ENCODE assay signal across 18 cellular contexts in genomic region chr15:91555307-91555706, GRCh38.
DNase-seq lines count a peak whose midpoint lies in the region; ATAC-seq, FAIRE-seq and TF ChIP-seq lines count a peak whose summit lies in the region.
"Had no signal": no experiment of that assay in that cellular context is flagged by ENCODE, and none has a peak within 500 bp of the region (broad histone marks: within the 10 kb centered on the region; RNA-seq: fewer than 3 reads in every experiment).

No MANE protein-coding gene starts in this region.

- no TSS peak for BruUV-seq in HepG2 (replicated peaks; lab: Mats Ljungman, UMichigan)
- BruUV-seq in K562 (replicated peaks; lab: Mats Ljungman, UMichigan) = no TSS peak

- H3K4me1 ChIP-seq in HepG2 (ENCODE audit: insufficient read depth, low read length) = peaks cover 6% of the 10 kb centered on the region
- H3K4me1 ChIP-seq in right lobe of liver = no peaks in the 10 kb centered on the region
- H3K4me1 ChIP-seq in K562 (replicated peaks in 1 of 2; ENCODE audit: control insufficient read depth in 2 of 2, insufficient read depth in 2 of 2, low read length in 2 of 2) = no peaks in the 10 kb centered on the region
- H3K4me1 ChIP-seq in esophagus muscularis mucosa = no peaks in the 10 kb centered on the region
- no peaks in the 10 kb centered on the region for H3K4me1 ChIP-seq in stomach
- H3K4me1 ChIP-seq: HAP-1 had no signal

- H3K27me3 ChIP-seq in HepG2 (ENCODE audit: control insufficient read depth in 1 of 2, insufficient read depth in 2 of 2, low read length in 2 of 2) (no peaks in the 10 kb centered on the region; a peak in 1 of 5 replicates), right lobe of liver (no peaks in the 10 kb centered on the region), K562 (ENCODE audit: control insufficient read depth in 2 of 2, insufficient read depth in 2 of 2, low read length in 2 of 2) (peaks cover 21 to 35% of the 10 kb centered on the region in 2 experiments), esophagus muscularis mucosa (no peaks in the 10 kb centered on the region), stomach (no peaks in the 10 kb centered on the region)

- H3K36me3 ChIP-seq in HepG2 (replicated peaks in 1 of 2; ENCODE audit: control insufficient read depth in 1 of 2, insufficient read depth in 2 of 2, low read length in 2 of 2) (no peaks in the 10 kb centered on the region), right lobe of liver (no peaks in the 10 kb centered on the region), K562 (ENCODE audit: control insufficient read depth, insufficient read depth, low read length) (no peaks in the 10 kb centered on the region), esophagus muscularis mucosa (no peaks in the 10 kb centered on the region), stomach (no peaks in the 10 kb centered on the region)
- H3K36me3 ChIP-seq: HAP-1 had no signal

- H3K9ac ChIP-seq in HepG2 (ENCODE audit: insufficient read depth, low read depth, low read length) = no peak overlapping the region
- H3K9ac ChIP-seq in K562 (ENCODE audit: insufficient read depth in 1 of 2, low read depth in 2 of 2, low read length in 2 of 2) = no peak overlapping the region

- H3K79me2 ChIP-seq in HepG2 (ENCODE audit: insufficient read depth, low read length) = no peaks in the 10 kb centered on the region
- no peaks in the 10 kb centered on the region for H3K79me2 ChIP-seq in K562 (ENCODE audit: control insufficient read depth, insufficient read depth, low read length)

- POLR2A ChIA-PET in HepG2 (lab: Yijun Ruan, JAX) = no interaction called here
- POLR2A ChIA-PET in K562 (lab: Yijun Ruan, JAX) = no interaction called here

- in situ Hi-C loops in HepG2 (cut with HindIII; ENCODE audit: extremely low pct_ligation_motif_present, low pct_unique_long_range_greater_than_20kb) (no loop called here), K562 (cut with MboI) (no loop called here)

- TF ChIP-seq RAD21 in HepG2 (CRISPR knock-in tag; IDR thresholded peaks at IDR 0.05) = no peak
- no peak for TF ChIP-seq RAD21 in K562 (CRISPR knock-in tag; conservative IDR thresholded peaks at IDR 0.05 in 1 of 2, IDR thresholded peaks at IDR 0.05 in 1 of 2)

- H3K4me3 ChIP-seq in HepG2 (replicated peaks in 1 of 3; ENCODE audit: insufficient read depth in 1 of 3, low read depth in 2 of 3, low read length in 3 of 3) = no peak overlapping the region
- no peak overlapping the region for H3K4me3 ChIP-seq in right lobe of liver
- H3K4me3 ChIP-seq in K562 = no peak overlapping the region
- no peak overlapping the region for H3K4me3 ChIP-seq in esophagus muscularis mucosa
- H3K4me3 ChIP-seq in stomach = no peak overlapping the region
- H3K4me3 ChIP-seq: HAP-1, PC-9, SK-N-MC had no signal

- WGBS in HepG2 (ENCODE audit: low lambda C conversion rate) = 40% methylated on average over 4 of the region's 4 CpGs
- 80% methylated on average over 4 of the region's 4 CpGs for WGBS in right lobe of liver (ENCODE audit: insufficient coverage, low coverage, low lambda C conversion rate, missing lambda C conversion rate)
- 6% methylated on average over 4 of the region's 4 CpGs for WGBS in K562 (ENCODE audit: insufficient coverage, low coverage, missing lambda C conversion rate)
- WGBS in esophagus muscularis mucosa = 97% methylated on average over 4 of the region's 4 CpGs
- 77 to 98% (median 95%) methylated on average over 4 of the region's 4 CpGs for WGBS in stomach, 5 donors

- TF ChIP-seq EP300 in HepG2 (IDR thresholded peaks at IDR 0.05; ENCODE audit: low read depth in 2 of 2, low read length in 2 of 2) = no peak
- no peak for TF ChIP-seq EP300 in HepG2 (CRISPR knock-in tag; IDR thresholded peaks at IDR 0.05; ENCODE audit: borderline replicate concordance)
- TF ChIP-seq EP300 in K562 (IDR thresholded peaks at IDR 0.05; ENCODE audit: low read length) = no peak
- TF ChIP-seq EP300 in esophagus muscularis mucosa (IDR thresholded peaks at IDR 0.05) = no peak
- TF ChIP-seq EP300 in stomach (IDR thresholded peaks at IDR 0.05) = no peak

- ATAC-seq in HepG2 = no peak
- ATAC-seq in right lobe of liver = no peak
- ATAC-seq in K562 = no peak
- ATAC-seq in GM21360 (IDR thresholded peaks at IDR 0.05; ENCODE audit: unreplicated experiment) = no peak

- no peak overlapping the region for H3K4me2 ChIP-seq in HepG2 (ENCODE audit: low read depth, low read length)
- no peak overlapping the region for H3K4me2 ChIP-seq in K562 (ENCODE audit: insufficient read depth, low read length)
- H3K4me2 ChIP-seq: PC-9 had no signal

- intact Hi-C loops in HepG2 (cut with micrococcal nuclease; ENCODE audit: unreplicated experiment) = no loop called here
- intact Hi-C loops in right lobe of liver (cut with DNase I) = no loop called here
- intact Hi-C loops in K562 (cut with micrococcal nuclease) = no loop called here
- intact Hi-C loops in esophagus muscularis mucosa (cut with DNase I) = no loop called here
- intact Hi-C loops in stomach (cut with DNase I; ENCODE audit: low total_unique reads) = no loop called here

- no peaks in the 10 kb centered on the region for H4K20me1 ChIP-seq in HepG2 (ENCODE audit: insufficient read depth, low read length)
- H4K20me1 ChIP-seq in K562 (replicated peaks; ENCODE audit: control insufficient read depth, insufficient read depth, low read length) = no peaks in the 10 kb centered on the region

- H2AFZ ChIP-seq in HepG2 (ENCODE audit: low read length) (no peak overlapping the region), K562 (ENCODE audit: low read depth, low read length) (no peak overlapping the region)
- H2AFZ ChIP-seq: PC-9 had no signal

- TF ChIP-seq CTCF in HepG2 (CRISPR knock-in tag; IDR thresholded peaks at IDR 0.05) = no peak
- no peak for TF ChIP-seq CTCF in right lobe of liver (IDR thresholded peaks at IDR 0.05)
- TF ChIP-seq CTCF in K562 (IDR thresholded peaks at IDR 0.05 in 2 of 3, conservative IDR thresholded peaks at IDR 0.05 in 1 of 3; ENCODE audit: insufficient read depth in 2 of 3, low read depth in 1 of 3, low read length in 3 of 3) = no peak
- no peak for TF ChIP-seq CTCF in esophagus muscularis mucosa (IDR thresholded peaks at IDR 0.05)
- no peak for TF ChIP-seq CTCF in stomach (IDR thresholded peaks at IDR 0.05)

- TF ChIP-seq POLR2A in HepG2 (IDR thresholded peaks at IDR 0.05; ENCODE audit: insufficient read depth in 1 of 2, low read depth in 2 of 2, low read length in 2 of 2) (no peak), right lobe of liver (IDR thresholded peaks at IDR 0.05) (no peak), K562 (conservative IDR thresholded peaks at IDR 0.05) (no peak), esophagus muscularis mucosa (IDR thresholded peaks at IDR 0.05; ENCODE audit: low read depth) (no peak), stomach (IDR thresholded peaks at IDR 0.05) (no peak)

- H3K9me3 ChIP-seq in HepG2 (ENCODE audit: low read length) = no peaks in the 10 kb centered on the region
- H3K9me3 ChIP-seq in right lobe of liver = no peaks in the 10 kb centered on the region
- no peaks in the 10 kb centered on the region for H3K9me3 ChIP-seq in K562 (replicated peaks; ENCODE audit: control insufficient read depth, insufficient read depth, low read depth, low read length)
- no peaks in the 10 kb centered on the region for H3K9me3 ChIP-seq in esophagus muscularis mucosa
- H3K9me3 ChIP-seq in stomach = no peaks in the 10 kb centered on the region
- H3K9me3 ChIP-seq: HAP-1 had no signal

- DNase-seq in HepG2 (ENCODE audit: low spot score) (no peak), right lobe of liver (no peak), K562 (ENCODE audit: extremely low read depth in 1 of 4, low spot score in 3 of 4) (no peak), iPS DF 19.7 (ENCODE audit: low read depth, low spot score) (peak; percentile 40), ecto neural progenitor cell (ENCODE audit: low spot score) (no peak), esophagus muscularis mucosa (ENCODE audit: extremely low spot score) (no peak), stomach (no peak)
- DNase-seq: 8988T, C1 segment of cervical spinal cord, EL, MV-4-11, NCI-H1417 treated with DMSO at 0.1 percent for 48 hours, NCI-H2029, NCI-H524, PC-9 had no signal

- CTCF ChIA-PET in HepG2 (lab: Yijun Ruan, JAX; ENCODE audit: low intra/inter-chr PET ratio, low total read pairs) = no interaction called here
- CTCF ChIA-PET in K562 (lab: Yijun Ruan, JAX; ENCODE audit: low intra/inter-chr PET ratio) = no interaction called here

- no peaks in the 10 kb centered on the region for H3K9me1 ChIP-seq in K562 (ENCODE audit: control insufficient read depth, insufficient read depth, low read length)

- H3K27ac ChIP-seq in HepG2 (ENCODE audit: extremely low read length, insufficient read depth, low read length) (no peak overlapping the region), right lobe of liver (no peak overlapping the region), K562 (ENCODE audit: extremely low read depth, low read depth, low read length) (no peak overlapping the region), esophagus muscularis mucosa (replicated peaks in 1 of 4) (no peak overlapping the region), stomach (no peak overlapping the region)
- H3K27ac ChIP-seq: PC-9, SK-N-MC had no signal

- FAIRE-seq in HepG2 (lab: Jason Lieb, UNC) (no peak), K562 (lab: Jason Lieb, UNC) (no peak)

TF ChIP-seq in HepG2, 621 proteins besides CTCF, POLR2A, EP300 and RAD21 (continues in another document):
- TF ChIP-seq DMAP1 (CRISPR knock-in tag; IDR thresholded peaks at IDR 0.05) (no peak), ATF7 (IDR thresholded peaks at IDR 0.05) (peak; percentile 32; the same call in 1 of the 2 replicates), ATF7 (CRISPR knock-in tag; IDR thresholded peaks at IDR 0.05) (no peak), MXI1 (IDR thresholded peaks at IDR 0.05; ENCODE audit: borderline replicate concordance, low read depth, low read length) (no peak), MED1 (CRISPR knock-in tag; IDR thresholded peaks at IDR 0.05) (no peak)

TF ChIP-seq in K562, 482 proteins besides CTCF, POLR2A, EP300 and RAD21 (continues in another document):
- TF ChIP-seq JUN (IDR thresholded peaks at IDR 0.05; ENCODE audit: borderline replicate concordance, low read depth, low read length) (0 out of 2 replicates have a peak, but pooled peaks have one; percentile 32), JUN (CRISPR knock-in tag; IDR thresholded peaks at IDR 0.05; ENCODE audit: borderline replicate concordance) (no peak), ATF3 (IDR thresholded peaks at IDR 0.05) (peak; percentile 75), ATF3 (CRISPR knock-in tag; conservative IDR thresholded peaks at IDR 0.05) (no peak), ZNF589 (CRISPR knock-in tag; IDR thresholded peaks at IDR 0.05; ENCODE audit: low read depth) (peak; percentile 89), ATF7 (IDR thresholded peaks at IDR 0.05) (peak; percentile 56; the same call in 1 of the 2 replicates), HMGN3 (IDR thresholded peaks at IDR 0.05; ENCODE audit: borderline replicate concordance, extremely low read depth, insufficient read length, low read depth, low read length) (no peak)

Comparison
In these comparisons a context has a peak if more than half of its experiments do, and no peak if none do; other contexts are left out.
1. Of the 241 proteins assayed by ChIP-seq in both HepG2 and K562: peak only in HepG2: MNT; only in K562: ZNF589; in both: none; in neither: 235; mixed calls (peak in some experiments, not most) for 4.